Comparison of ENCODE assay signal across 8 cellular contexts in the genomic region with DNA sequence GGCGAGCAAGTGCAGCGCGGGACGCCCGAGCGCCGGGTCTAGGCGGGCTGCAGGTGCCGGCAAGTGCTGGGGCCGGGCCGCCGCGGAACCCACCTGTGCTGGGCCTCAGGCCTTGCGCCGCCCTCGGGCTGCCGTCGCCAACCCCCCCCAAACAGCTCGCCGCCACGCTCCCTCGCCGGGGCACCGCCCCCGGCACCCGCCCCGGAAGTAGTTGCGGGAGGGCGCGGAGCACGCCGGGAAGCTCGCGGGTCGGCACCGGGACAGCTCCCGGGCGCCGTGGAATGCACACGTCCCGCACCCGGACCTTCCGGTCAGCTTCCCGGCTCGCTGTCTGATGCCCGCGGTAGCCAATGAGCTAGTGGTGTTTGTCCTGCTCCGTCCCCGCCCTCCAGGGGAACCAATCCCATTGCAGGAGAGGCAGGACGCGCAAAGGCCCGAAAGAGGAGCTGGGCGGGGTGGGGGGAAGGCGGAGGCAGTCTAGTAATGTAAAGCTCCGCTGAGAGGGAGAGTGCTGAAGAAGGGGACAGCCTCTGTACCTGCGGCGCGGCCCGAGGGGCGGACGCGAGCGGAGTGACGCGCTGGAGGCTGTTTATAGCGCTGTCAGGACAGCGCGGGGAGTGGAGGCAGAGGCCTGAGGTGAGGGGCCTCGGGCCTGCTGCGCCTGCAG. TPM values are rescaled to one million over a fixed set of nuclear protein-coding genes. Genes with fewer than 3 reads are reported as not detected.
A peak's percentile ranks its signal among the peaks of the same experiment; 100 is the strongest.
DNase-seq lines count a peak whose midpoint lies in the region; ATAC-seq and TF ChIP-seq lines count a peak whose summit lies in the region.

A gene with protein sequence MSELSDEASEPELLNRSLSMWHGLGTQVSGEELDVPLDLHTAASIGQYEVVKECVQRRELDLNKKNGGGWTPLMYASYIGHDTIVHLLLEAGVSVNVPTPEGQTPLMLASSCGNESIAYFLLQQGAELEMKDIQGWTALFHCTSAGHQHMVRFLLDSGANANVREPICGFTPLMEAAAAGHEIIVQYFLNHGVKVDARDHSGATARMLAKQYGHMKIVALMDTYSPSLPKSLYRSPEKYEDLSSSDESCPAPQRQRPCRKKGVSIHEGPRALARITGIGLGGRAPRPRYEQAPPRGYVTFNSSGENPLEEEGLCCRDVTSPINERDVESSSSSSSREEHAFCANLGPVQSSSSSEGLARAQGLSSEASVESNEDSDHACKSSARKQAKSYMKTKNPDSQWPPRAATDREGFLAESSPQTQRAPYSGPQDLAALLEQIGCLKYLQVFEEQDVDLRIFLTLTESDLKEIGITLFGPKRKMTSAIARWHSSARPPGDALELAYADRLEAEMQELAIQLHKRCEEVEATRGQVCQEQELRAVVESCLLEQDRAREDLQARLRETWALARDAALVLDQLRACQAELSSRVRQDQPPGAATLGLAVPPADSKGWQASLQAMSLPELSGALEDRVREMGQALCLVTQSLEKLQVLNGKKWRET (minus strand): TSS at position 209 of the 667 bp plus-strand sequence. CDS start 4,122 bp downstream, outside the sequence.
A gene (plus strand): TSS at position 475 of the 667 bp plus-strand sequence. CDS start 1,978 bp downstream, outside the sequence.

- CTCF ChIA-PET in SK-N-SH (lab: Yijun Ruan, JAX): interaction anchor here (0.9 to 1.5 kb wide), 4 partner anchors 69 to 222 kb away, joined by 3 to 7 read pairs (median 4); no protein-coding TSS in a partner anchor

- H3K4me3 Mint-ChIP-seq in glutamatergic neuron (ENCODE audit: unreplicated experiment): peak within 1 kb of the TSS; percentile 98

- H3K27me3 Mint-ChIP-seq in glutamatergic neuron (ENCODE audit: unreplicated experiment): peaks cover 3% of the 10 kb centered on the region

- H3K79me2 ChIP-seq in SK-N-SH (ENCODE audit: insufficient read depth) (peaks cover 48% of the 10 kb centered on the region), osteoblast (ENCODE audit: insufficient read depth, low read length) (peaks cover 33% of the 10 kb centered on the region)

- no peak for TF ChIP-seq RAD21 in SK-N-SH (IDR thresholded peaks at IDR 0.05; ENCODE audit: low read length)

- peak within 1 kb of the TSS; percentile 88 for H3K9ac ChIP-seq in SK-N-SH

- no peaks in the 10 kb centered on the region for H3K9me2 ChIP-seq in SK-N-SH

- H3K4me2 ChIP-seq in SK-N-SH (peak within 1 kb of the TSS; percentile 98), osteoblast (ENCODE audit: insufficient read depth, low read length) (peak within 1 kb of the TSS; percentile 94)

- peak within 1 kb of the TSS; percentile 88 to 96 for H3K27ac Mint-ChIP-seq in activated naive CD4-positive, alpha-beta T cell treated with anti-CD3 and anti-CD28 coated beads, Interleukin-2, amount 50 U/mL, for 72 hours
- H3K27ac Mint-ChIP-seq in glutamatergic neuron (ENCODE audit: unreplicated experiment): peak within 1 kb of the TSS; percentile 98

- POLR2A ChIA-PET in SK-N-SH (lab: Yijun Ruan, JAX): interaction anchor here (0.7 to 2.2 kb wide), 11 partner anchors 10 to 225 kb away, joined by 3 to 16 read pairs (median 4); a partner anchor contains a TSS

- H3K4me1 Mint-ChIP-seq in glutamatergic neuron (ENCODE audit: low read depth, unreplicated experiment): peaks cover 6% of the 10 kb centered on the region

- H3K27ac ChIP-seq in SK-N-SH (ENCODE audit: low read depth in 2 of 2, low read length in 1 of 2): peak within 1 kb of the TSS; percentile 88 to 96
- H3K27ac ChIP-seq in osteoblast (ENCODE audit: low read depth, low read length): peak within 1 kb of the TSS; percentile 83
- peak within 1 kb of the TSS; percentile 77 to 80 for H3K27ac ChIP-seq in thoracic aorta

- peaks cover 0 to 6% of the 10 kb centered on the region in 2 experiments; a peak in 1 of 4 replicates for H3K4me1 ChIP-seq in SK-N-SH (ENCODE audit: control insufficient read depth in 1 of 2, insufficient read depth in 2 of 2, low read depth in 1 of 2, low read length in 1 of 2)
- H3K4me1 ChIP-seq in osteoblast (ENCODE audit: insufficient read depth, low read length): peaks cover 6% of the 10 kb centered on the region
- H3K4me1 ChIP-seq in thoracic aorta (ENCODE audit: control insufficient read depth in 1 of 2, low read depth in 2 of 2): peaks cover 13% of the 10 kb centered on the region in 2 donors

- peak; percentile 85 for ATAC-seq in activated naive CD4-positive, alpha-beta T cell treated with anti-CD3 and anti-CD28 coated beads, Interleukin-2, amount 50 U/mL, for 72 hours
- ATAC-seq in thoracic aorta (ENCODE audit: insufficient number of reproducible peaks, low FRiP score, low read depth): peak; percentile 96

- peaks cover 0 to 4% of the 10 kb centered on the region in 2 donors for H3K36me3 Mint-ChIP-seq in activated naive CD4-positive, alpha-beta T cell treated with anti-CD3 and anti-CD28 coated beads, Interleukin-2, amount 50 U/mL, for 72 hours
- no peaks in the 10 kb centered on the region for H3K36me3 Mint-ChIP-seq in glutamatergic neuron (ENCODE audit: unreplicated experiment)

- peak within 1 kb of the TSS; percentile 95 for H3K4me3 ChIP-seq in GM06990 (replicated peaks; ENCODE audit: low read depth, low read length)
- peak within 1 kb of the TSS; percentile 90 for H3K4me3 ChIP-seq in HFF-Myc (replicated peaks; ENCODE audit: low read depth, low read length)
- H3K4me3 ChIP-seq in SK-N-SH (ENCODE audit: low read depth in 2 of 2, low read length in 1 of 2): peak within 1 kb of the TSS; percentile 97
- peak within 1 kb of the TSS; percentile 99 for H3K4me3 ChIP-seq in osteoblast (ENCODE audit: insufficient read depth, low read length)
- H3K4me3 ChIP-seq in thoracic aorta: peak within 1 kb of the TSS; percentile 94

- peak; percentile 93 for DNase-seq in GM06990 (ENCODE audit: extremely low read depth, insufficient read length)
- DNase-seq in HFF-Myc (ENCODE audit: extremely low read depth, low read depth): peak; percentile 86
- DNase-seq in MV-4-11 (lab: John Stamatoyannopoulos, UW): peak; percentile 94
- peak; percentile 97 for DNase-seq in SK-N-SH
- peak; percentile 81 to 87 for DNase-seq in activated naive CD4-positive, alpha-beta T cell treated with anti-CD3 and anti-CD28 coated beads, Interleukin-2, amount 50 U/mL, for 72 hours (ENCODE audit: low spot score in 2 of 2)
- peak; percentile 88 for DNase-seq in glutamatergic neuron
- peak; percentile 100 for DNase-seq in osteoblast (ENCODE audit: insufficient read length, low spot score, missing footprints)
- peak; percentile 95 for DNase-seq in thoracic aorta (ENCODE audit: low spot score)

- H4K20me1 ChIP-seq in SK-N-SH (ENCODE audit: insufficient read depth) (no peaks in the 10 kb centered on the region), osteoblast (ENCODE audit: insufficient read depth, low read length) (no peaks in the 10 kb centered on the region)

- H3K27me3 ChIP-seq in GM06990 (replicated peaks; ENCODE audit: control insufficient read depth, insufficient read depth, low read length) (no peaks in the 10 kb centered on the region), SK-N-SH (ENCODE audit: insufficient read depth) (no peaks in the 10 kb centered on the region), osteoblast (ENCODE audit: insufficient read depth, low read length) (no peaks in the 10 kb centered on the region), thoracic aorta (replicated peaks; ENCODE audit: insufficient read depth) (no peaks in the 10 kb centered on the region)

- H3K36me3 ChIP-seq in GM06990 (ENCODE audit: control insufficient read depth, insufficient read depth, low read length) (peaks cover 3% of the 10 kb centered on the region), SK-N-SH (replicated peaks in 1 of 2; ENCODE audit: control insufficient read depth in 1 of 2, insufficient read depth in 2 of 2, low read length in 1 of 2) (peaks cover 10 to 18% of the 10 kb centered on the region in 2 experiments), osteoblast (ENCODE audit: insufficient read depth, low read length) (peaks cover 18% of the 10 kb centered on the region), thoracic aorta (peaks cover 7% of the 10 kb centered on the region)

- no peak for TF ChIP-seq CTCF in GM06990 (IDR thresholded peaks at IDR 0.05; ENCODE audit: insufficient read depth, low read length, poor library complexity, severe bottlenecking)
- no peak for TF ChIP-seq CTCF in HFF-Myc (IDR thresholded peaks at IDR 0.05; ENCODE audit: low read depth, low read length, missing control alignments)
- no peak for TF ChIP-seq CTCF in SK-N-SH (IDR thresholded peaks at IDR 0.05)
- peak; percentile 9 for TF ChIP-seq CTCF in glutamatergic neuron (IDR thresholded peaks at IDR 0.05; ENCODE audit: partially characterized antibody, unreplicated experiment)
- no peak for TF ChIP-seq CTCF in osteoblast (IDR thresholded peaks at IDR 0.05; ENCODE audit: extremely low read depth, low read depth, low read length)
- TF ChIP-seq CTCF in thoracic aorta (IDR thresholded peaks at IDR 0.05): no peak

- WGBS in SK-N-SH (ENCODE audit: low lambda C conversion rate): under 1% methylated on average over 33 of the region's 70 CpGs

- H3K9me3 Mint-ChIP-seq in activated naive CD4-positive, alpha-beta T cell treated with anti-CD3 and anti-CD28 coated beads, Interleukin-2, amount 50 U/mL, for 72 hours: no peaks in the 10 kb centered on the region
- H3K9me3 Mint-ChIP-seq in glutamatergic neuron (ENCODE audit: unreplicated experiment): peaks cover 6% of the 10 kb centered on the region

- peak within 1 kb of the TSS; percentile 90 for H2AFZ ChIP-seq in SK-N-SH (ENCODE audit: low read depth)
- peak within 1 kb of the TSS; percentile 97 for H2AFZ ChIP-seq in osteoblast (ENCODE audit: low read length)

- no peak for TF ChIP-seq EP300 in SK-N-SH (IDR thresholded peaks at IDR 0.05; ENCODE audit: borderline replicate concordance in 1 of 2, low read depth in 1 of 2, low read length in 1 of 2)

- H3K9me3 ChIP-seq in SK-N-SH (no peaks in the 10 kb centered on the region), osteoblast (ENCODE audit: low read depth, low read length) (no peaks in the 10 kb centered on the region), thoracic aorta (no peaks in the 10 kb centered on the region)

- H3F3A ChIP-seq in SK-N-SH (replicated peaks; ENCODE audit: insufficient read depth): no peaks in the 10 kb centered on the region

TF ChIP-seq in SK-N-SH, 30 proteins besides CTCF, POLR2A, EP300 and RAD21 (continues in another document):
- TF ChIP-seq RCOR1 (IDR thresholded peaks at IDR 0.05; ENCODE audit: low read length): no peak; the same call in 1 of the 2 replicates

RNA-seq across cellular contexts. Expression of the first gene that starts in this region (rescaled TPM):
- 42.2 and 43.9 TPM in 2 replicates for polyA plus RNA-seq in SK-N-SH (2012; rRNA removed)
- 15.6 and 21.8 TPM in 2 replicates for polyA plus RNA-seq in SK-N-SH (2012; cell fraction: cytosol; rRNA removed)
- polyA plus RNA-seq in SK-N-SH (2012; cell fraction: nucleus; rRNA removed): 145 and 161 TPM in 2 replicates
- 10 to 100 TPM; 19.4 to 21.5 TPM for total RNA-seq in activated naive CD4-positive, alpha-beta T cell treated with anti-CD3 and anti-CD28 coated beads, Interleukin-2, amount 50 U/mL, for 72 hours
- total RNA-seq in glutamatergic neuron (ENCODE audit: unreplicated experiment): 43.5 TPM
- total RNA-seq in osteoblast: 31.2 and 39.4 TPM in 2 replicates
- 10 to 100 TPM; 29.8 to 41.8 TPM for total RNA-seq in thoracic aorta

RNA-seq across cellular contexts. Expression of the second gene that starts in this region (rescaled TPM):
- polyA plus RNA-seq in SK-N-SH (2012; rRNA removed): 2.4 and 3.1 TPM in 2 replicates
- polyA plus RNA-seq in SK-N-SH (2012; cell fraction: cytosol; rRNA removed): 1.7 and 2.1 TPM in 2 replicates
- polyA plus RNA-seq in SK-N-SH (2012; cell fraction: nucleus; rRNA removed): 2.5 and 3.1 TPM in 2 replicates
- under 1 TPM in 1 of 2 donors, not detected in 1; 0.09 TPM for total RNA-seq in activated naive CD4-positive, alpha-beta T cell treated with anti-CD3 and anti-CD28 coated beads, Interleukin-2, amount 50 U/mL, for 72 hours
- 0.59 TPM for total RNA-seq in glutamatergic neuron (ENCODE audit: unreplicated experiment)
- 1.1 and 2.7 TPM in 2 replicates for total RNA-seq in osteoblast
- not detected for total RNA-seq in thoracic aorta

Comparison
In these comparisons a context has a peak if more than half of its experiments do, and no peak if none do; other contexts are left out.
1. Peak in every context shown above with its lines: DNase-seq, ATAC-seq, H3K4me3 ChIP-seq and H3K27ac ChIP-seq.